ENCODE assay signal across 6 cellular contexts in genomic region chr9:102032614-102033013, GRCh38.
"Had no signal": no experiment of that assay in that cellular context is flagged by ENCODE, and none has a peak within 500 bp of the region (broad histone marks: within the 10 kb centered on the region; RNA-seq: fewer than 3 reads in every experiment).

No MANE protein-coding gene starts in this region.

- H3K27ac ChIP-seq: GM23248 had no signal

- H2AFZ ChIP-seq: GM23248 had no signal

- DNase-seq: GM23248, GOT3, H9, HCEC 1CT, IMR-90 had no signal

- H3K4me3 ChIP-seq: GM23248, K562 had no signal
